13 cellular contexts compared by ENCODE assay signal in the genomic region with DNA sequence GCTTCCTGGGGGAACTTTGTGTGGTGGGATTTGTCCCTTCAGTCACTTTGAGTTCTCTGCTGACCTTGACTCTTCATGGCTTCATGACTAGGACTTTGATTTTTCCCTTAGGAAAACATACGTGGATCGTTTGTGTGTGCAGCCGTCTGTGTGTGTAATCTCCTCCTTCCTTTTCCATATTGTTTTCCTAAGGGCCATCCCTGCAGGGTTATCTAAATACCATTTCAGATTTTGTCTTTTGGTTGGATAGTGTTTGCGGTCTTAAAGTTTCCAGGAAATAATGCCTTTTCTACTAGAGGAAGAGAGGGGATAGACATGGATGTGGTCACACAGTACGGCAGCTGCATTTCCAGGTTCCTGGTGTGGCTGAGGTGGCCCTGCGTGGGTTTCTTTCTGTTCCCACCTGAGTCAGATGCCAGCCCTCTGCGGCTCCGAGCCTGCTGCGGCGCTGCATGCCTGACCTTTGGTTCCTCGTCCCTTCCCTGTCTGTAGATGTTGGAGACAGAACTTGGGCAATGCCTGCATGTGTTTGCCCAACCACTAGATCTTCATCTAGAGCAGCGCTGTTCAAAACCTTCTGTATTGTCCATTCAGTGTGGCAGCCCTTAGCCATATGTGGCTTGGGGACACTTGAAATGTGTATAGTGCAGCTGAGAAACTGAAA.
A peak's percentile ranks its signal among the peaks of the same experiment; 100 is the strongest.
DNase-seq lines count a peak whose midpoint lies in the region; ATAC-seq, FAIRE-seq and TF ChIP-seq lines count a peak whose summit lies in the region.
"Had no signal": no experiment of that assay in that cellular context is flagged by ENCODE, and none has a peak within 500 bp of the region (broad histone marks: within the 10 kb centered on the region; RNA-seq: fewer than 3 reads in every experiment).

No MANE protein-coding gene starts in this region.

- peak; percentile 74 for FAIRE-seq in HepG2 (lab: Jason Lieb, UNC)
- FAIRE-seq: H1, K562, keratinocyte had no signal

- TF ChIP-seq POLR2A in HepG2 (IDR thresholded peaks at IDR 0.05; ENCODE audit: insufficient read depth in 1 of 2, low read depth in 2 of 2, low read length in 2 of 2), result no peak

- peaks cover 12% of the 10 kb centered on the region for H3K36me3 Mint-ChIP-seq in GM23338 (ENCODE audit: low read depth)
- H3K36me3 Mint-ChIP-seq in stimulated activated memory B cell treated with anti-CD40 and anti-IgM and Interleukin-4, amounts not matched to agents 10 μg/mL and 1 μg/mL and 100 μg/mL, for 72 hours, result peaks cover 50% of the 10 kb centered on the region
- H3K36me3 Mint-ChIP-seq in activated CD8-positive, alpha-beta memory T cell treated with anti-CD3 and anti-CD28 coated beads, Interleukin-2, amount 10 ng/mL, durations not matched to agents 7 days and 5 days, result peaks cover 25% of the 10 kb centered on the region

- peaks cover 4% of the 10 kb centered on the region; the same call in 2 of the 3 replicates for H3K9me3 Mint-ChIP-seq in GM23338
- no peaks in the 10 kb centered on the region for H3K9me3 Mint-ChIP-seq in stimulated activated memory B cell treated with anti-CD40 and anti-IgM and Interleukin-4, amounts not matched to agents 10 μg/mL and 1 μg/mL and 100 μg/mL, for 72 hours
- H3K9me3 Mint-ChIP-seq in activated CD8-positive, alpha-beta memory T cell treated with anti-CD3 and anti-CD28 coated beads, Interleukin-2, amount 10 ng/mL, durations not matched to agents 7 days and 5 days (ENCODE audit: low read depth), result no peaks in the 10 kb centered on the region

- H3K27ac ChIP-seq in GM23338 (ENCODE audit: low read depth), result 0 out of 2 replicates have a peak overlapping the region, but pooled peaks have one; percentile 50
- peak overlapping the region; percentile 31 to 53 for H3K27ac ChIP-seq in ascending aorta
- peak overlapping the region; percentile 75 for H3K27ac ChIP-seq in HepG2 (ENCODE audit: extremely low read length, insufficient read depth, low read length)
- no peak overlapping the region for H3K27ac ChIP-seq in RWPE1
- H3K27ac ChIP-seq: PC-9 had no signal

- peak; percentile 68 to 91; a peak in 3 of 4 replicates for TF ChIP-seq EP300 in HepG2 (IDR thresholded peaks at IDR 0.05; ENCODE audit: low read depth in 2 of 2, low read length in 2 of 2)
- peak; percentile 17; the same call in 1 of the 2 replicates for TF ChIP-seq EP300 in HepG2 (CRISPR knock-in tag; IDR thresholded peaks at IDR 0.05; ENCODE audit: borderline replicate concordance)

- H3K4me3 Mint-ChIP-seq in GM23338, result no peak overlapping the region
- H3K4me3 Mint-ChIP-seq in stimulated activated memory B cell treated with anti-CD40 and anti-IgM and Interleukin-4, amounts not matched to agents 10 μg/mL and 1 μg/mL and 100 μg/mL, for 72 hours, result no peak overlapping the region
- H3K4me3 Mint-ChIP-seq in activated CD8-positive, alpha-beta memory T cell treated with anti-CD3 and anti-CD28 coated beads, Interleukin-2, amount 10 ng/mL, durations not matched to agents 7 days and 5 days, result no peak overlapping the region

- no peak overlapping the region for H3K4me2 ChIP-seq in GM23338
- peak overlapping the region; percentile 89 for H3K4me2 ChIP-seq in HepG2 (ENCODE audit: low read depth, low read length)
- H3K4me2 ChIP-seq: PC-9 had no signal

- H3K9me3 ChIP-seq in ascending aorta, result no peaks in the 10 kb centered on the region
- no peaks in the 10 kb centered on the region for H3K9me3 ChIP-seq in HepG2 (ENCODE audit: low read length)
- H3K9me3 ChIP-seq: ovary had no signal

- CTCF ChIA-PET in HepG2 (lab: Yijun Ruan, JAX; ENCODE audit: low intra/inter-chr PET ratio, low total read pairs), result interaction anchor here (1.2 kb wide), 1 partner anchor 65 kb away, joined by 3 read pairs; no protein-coding TSS in a partner anchor
- CTCF ChIA-PET in RWPE1 (lab: Yijun Ruan, JAX), result no interaction called here
- CTCF ChIA-PET in activated CD8-positive, alpha-beta memory T cell treated with anti-CD3 and anti-CD28 coated beads, Interleukin-2, amount 10 ng/mL, durations not matched to agents 7 days and 5 days (lab: Charles Lee), result no interaction called here

- peaks cover 10% of the 10 kb centered on the region for H3K27me3 Mint-ChIP-seq in GM23338 (ENCODE audit: insufficient read depth, low read depth, poor library complexity)
- no peaks in the 10 kb centered on the region for H3K27me3 Mint-ChIP-seq in stimulated activated memory B cell treated with anti-CD40 and anti-IgM and Interleukin-4, amounts not matched to agents 10 μg/mL and 1 μg/mL and 100 μg/mL, for 72 hours
- no peaks in the 10 kb centered on the region for H3K27me3 Mint-ChIP-seq in activated CD8-positive, alpha-beta memory T cell treated with anti-CD3 and anti-CD28 coated beads, Interleukin-2, amount 10 ng/mL, durations not matched to agents 7 days and 5 days

- peaks cover 4% of the 10 kb centered on the region; the same call in 1 of the 2 replicates for H3K79me2 ChIP-seq in GM23338 (replicated peaks; ENCODE audit: insufficient read depth)
- H3K79me2 ChIP-seq in HepG2 (ENCODE audit: insufficient read depth, low read length), result peaks cover 1% of the 10 kb centered on the region

- H3K4me3 ChIP-seq in GM23338 (no peak overlapping the region), ascending aorta (no peak overlapping the region), HepG2 (replicated peaks in 1 of 3; ENCODE audit: insufficient read depth in 1 of 3, low read depth in 2 of 3, low read length in 3 of 3) (peak overlapping the region in 2 of 3 experiments; percentile 24 to 68; a peak in 3 of 6 replicates)
- H3K4me3 ChIP-seq: K562, PC-9 had no signal

- BruUV-seq in HepG2 (replicated peaks; lab: Mats Ljungman, UMichigan), result no TSS peak

- H3K4me1 ChIP-seq in GM23338 (ENCODE audit: insufficient read depth), result peaks cover 2% of the 10 kb centered on the region; the same call in 1 of the 2 replicates
- peaks cover 0 to 9% of the 10 kb centered on the region in 2 donors for H3K4me1 ChIP-seq in ascending aorta
- peaks cover 53% of the 10 kb centered on the region for H3K4me1 ChIP-seq in HepG2 (ENCODE audit: insufficient read depth, low read length)

- no peaks in the 10 kb centered on the region for H3K36me3 ChIP-seq in GM23338 (ENCODE audit: insufficient read depth)
- no peaks in the 10 kb centered on the region for H3K36me3 ChIP-seq in ascending aorta
- peaks cover 0 to 14% of the 10 kb centered on the region in 2 experiments; a peak in 2 of 5 replicates for H3K36me3 ChIP-seq in HepG2 (replicated peaks in 1 of 2; ENCODE audit: control insufficient read depth in 1 of 2, insufficient read depth in 2 of 2, low read length in 2 of 2)
- H3K36me3 ChIP-seq: ovary had no signal

- intact Hi-C loops in ascending aorta (cut with DNase I), result no loop called here
- intact Hi-C loops in HepG2 (cut with micrococcal nuclease; ENCODE audit: unreplicated experiment), result loop anchor here (1.0 kb wide), 4 partner anchors 8 to 103 kb away; partner anchors contain the start of gene KSR1

- H2AFZ ChIP-seq in GM23338 (no peak overlapping the region), HepG2 (ENCODE audit: low read length) (no peak overlapping the region)
- H2AFZ ChIP-seq: PC-9 had no signal

- H3K4me1 Mint-ChIP-seq in GM23338, result peaks cover 16% of the 10 kb centered on the region
- peaks cover 27% of the 10 kb centered on the region for H3K4me1 Mint-ChIP-seq in stimulated activated memory B cell treated with anti-CD40 and anti-IgM and Interleukin-4, amounts not matched to agents 10 μg/mL and 1 μg/mL and 100 μg/mL, for 72 hours
- peaks cover 27% of the 10 kb centered on the region for H3K4me1 Mint-ChIP-seq in activated CD8-positive, alpha-beta memory T cell treated with anti-CD3 and anti-CD28 coated beads, Interleukin-2, amount 10 ng/mL, durations not matched to agents 7 days and 5 days

- POLR2A ChIA-PET in HepG2 (lab: Yijun Ruan, JAX) (interaction anchor here (0.9 to 3.4 kb wide), 8 partner anchors 11 to 103 kb away, joined by 4 to 33 read pairs (median 8); partner anchors contain the start of gene KSR1), RWPE1 (lab: Yijun Ruan, JAX; ENCODE audit: low non-redundant PET) (no interaction called here)

- H4K20me1 ChIP-seq in GM23338 (replicated peaks; ENCODE audit: insufficient read depth) (no peaks in the 10 kb centered on the region), HepG2 (ENCODE audit: insufficient read depth, low read length) (no peaks in the 10 kb centered on the region)

- no peaks in the 10 kb centered on the region for H3F3A ChIP-seq in GM23338 (replicated peaks; ENCODE audit: low read depth)

- peak overlapping the region; percentile 32; the same call in 1 of the 2 replicates for H3K9ac ChIP-seq in HepG2 (ENCODE audit: insufficient read depth, low read depth, low read length)

- H3K27me3 ChIP-seq in GM23338 (ENCODE audit: insufficient read depth) (no peaks in the 10 kb centered on the region), ascending aorta (no peaks in the 10 kb centered on the region), HepG2 (ENCODE audit: control insufficient read depth in 1 of 2, insufficient read depth in 2 of 2, low read length in 2 of 2) (no peaks in the 10 kb centered on the region)
- H3K27me3 ChIP-seq: ovary had no signal

- no peak for TF ChIP-seq RAD21 in HepG2 (CRISPR knock-in tag; IDR thresholded peaks at IDR 0.05)

- 0% methylated on average over 11 of the region's 12 CpGs for WGBS in HepG2 (ENCODE audit: low lambda C conversion rate)

- TF ChIP-seq CTCF in GM23338 (conservative IDR thresholded peaks at IDR 0.05; ENCODE audit: low read depth in 2 of 2), result no peak
- no peak for TF ChIP-seq CTCF in ascending aorta (IDR thresholded peaks at IDR 0.05)
- peak; percentile 35 for TF ChIP-seq CTCF in HepG2 (CRISPR knock-in tag; IDR thresholded peaks at IDR 0.05)
- no peak for TF ChIP-seq CTCF in RWPE1 (conservative IDR thresholded peaks at IDR 0.05; ENCODE audit: low read depth)

- H3K27ac Mint-ChIP-seq in GM23338, result peak overlapping the region; percentile 72; the same call in 1 of the 2 replicates
- peak overlapping the region; percentile 15 for H3K27ac Mint-ChIP-seq in stimulated activated memory B cell treated with anti-CD40 and anti-IgM and Interleukin-4, amounts not matched to agents 10 μg/mL and 1 μg/mL and 100 μg/mL, for 72 hours
- H3K27ac Mint-ChIP-seq in activated CD8-positive, alpha-beta memory T cell treated with anti-CD3 and anti-CD28 coated beads, Interleukin-2, amount 10 ng/mL, durations not matched to agents 7 days and 5 days, result no peak overlapping the region

- in situ Hi-C loops in HepG2 (cut with HindIII; ENCODE audit: extremely low pct_ligation_motif_present, low pct_unique_long_range_greater_than_20kb), result loop anchor here (5.0 kb wide), 1 partner anchor 62 kb away; no protein-coding TSS in a partner anchor

- ATAC-seq in GM23338, result no peak; the same call in 2 of the 3 replicates
- ATAC-seq in HepG2, result peak; percentile 94
- ATAC-seq in stimulated activated memory B cell treated with anti-CD40 and anti-IgM and Interleukin-4, amounts not matched to agents 10 μg/mL and 1 μg/mL and 100 μg/mL, for 72 hours, result no peak
- no peak for ATAC-seq in activated CD8-positive, alpha-beta memory T cell treated with anti-CD3 and anti-CD28 coated beads, Interleukin-2, amount 10 ng/mL, durations not matched to agents 7 days and 5 days

- DNase-seq in GM23338 (ENCODE audit: low spot score) (no peak), ascending aorta (ENCODE audit: low spot score in 2 of 2) (no peak), HepG2 (ENCODE audit: low spot score) (peak; percentile 91), DMS79 (lab: John Stamatoyannopoulos, UW) (no peak), RWPE1 (ENCODE audit: low spot score) (no peak)
- no peak for DNase-seq in activated CD8-positive, alpha-beta memory T cell treated with anti-CD3 and anti-CD28 coated beads, Interleukin-2, amount 10 ng/mL, durations not matched to agents 7 days and 5 days
- DNase-seq: activated T-cell treated with anti-CD3 and anti-CD28 coated beads for 4 hours, PC-9 had no signal

- no peaks in the 10 kb centered on the region for H3K9me2 ChIP-seq in GM23338 (ENCODE audit: insufficient read depth)

Comparison
In these comparisons a context has a peak if more than half of its experiments do, and no peak if none do; other contexts are left out.
1. H3K4me3 ChIP-seq: peak in HepG2 (2 of 3); none in GM23338 (single experiment) and ascending aorta (0 of 2).